Comparison of ENCODE assay signal across 11 cellular contexts in the genomic region with DNA sequence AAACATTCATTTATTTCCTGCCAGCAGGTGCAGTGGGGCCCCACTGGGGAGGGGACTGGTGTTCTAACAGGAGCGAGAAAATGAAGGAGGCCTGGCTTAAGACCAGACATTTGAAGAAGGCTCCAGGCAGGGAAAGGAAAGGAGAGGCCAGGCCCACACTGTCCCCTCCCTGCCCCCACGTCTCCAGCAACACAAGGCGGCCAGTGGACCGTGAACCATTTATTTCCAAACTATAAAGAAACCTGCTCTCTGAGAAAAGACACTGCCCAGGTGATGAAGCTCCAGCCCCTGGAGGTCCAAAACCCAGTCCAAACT. TPM values are rescaled to one million over a fixed set of nuclear protein-coding genes. Genes with fewer than 3 reads are reported as not detected.
DNase-seq lines count a peak whose midpoint lies in the region; ATAC-seq and TF ChIP-seq lines count a peak whose summit lies in the region.
"Had no signal": no experiment of that assay in that cellular context is flagged by ENCODE, and none has a peak within 500 bp of the region (broad histone marks: within the 10 kb centered on the region; RNA-seq: fewer than 3 reads in every experiment).

No MANE protein-coding gene starts in this region.

- no peak overlapping the region for H2AFZ ChIP-seq in PC-3 (ENCODE audit: low read length)

- peak overlapping the region; percentile 73 for H3K4me2 ChIP-seq in BLaER1
- H3K4me2 ChIP-seq in PC-3 (ENCODE audit: low read length) = no peak overlapping the region

- intact Hi-C loops in PC-3 (cut with micrococcal nuclease) = loop anchor here (5.0 kb wide), 1 partner anchor 217 kb away; no protein-coding TSS in a partner anchor

- TF ChIP-seq CTCF in WERI-Rb-1 (IDR thresholded peaks at IDR 0.05; ENCODE audit: low read depth, low read length) (no peak), PC-3 (conservative IDR thresholded peaks at IDR 0.05; ENCODE audit: low read depth, low read length) (no peak)

- CTCF ChIA-PET in PC-3 (lab: Charles Lee) = interaction anchor here (0.6 kb wide), 1 partner anchor 90 kb away, joined by 3 read pairs; no protein-coding TSS in a partner anchor

- no TSS peak for BruUV-seq in PC-3 (replicated peaks; lab: Mats Ljungman, UMichigan)

- H3K27me3 ChIP-seq in BLaER1 (peaks cover 3% of the 10 kb centered on the region; the same call in 1 of the 2 replicates), WERI-Rb-1 (ENCODE audit: insufficient read depth, low read depth, severe bottlenecking) (no peaks in the 10 kb centered on the region), PC-3 (ENCODE audit: low read length) (no peaks in the 10 kb centered on the region)
- H3K27me3 ChIP-seq: vagina had no signal

- H3K4me3 ChIP-seq in BLaER1 (no peak overlapping the region), WERI-Rb-1 (ENCODE audit: low read depth, low read length) (no peak overlapping the region), mesodermal cell (ENCODE audit: extremely low read depth, insufficient read depth, low read length, poor library complexity, severe bottlenecking) (no peak overlapping the region), PC-3 (ENCODE audit: low read length) (no peak overlapping the region)
- H3K4me3 ChIP-seq: vagina had no signal

- H3F3A ChIP-seq in PC-3 (ENCODE audit: low read length, unreplicated experiment) = no peaks in the 10 kb centered on the region

- H3K79me2 ChIP-seq in PC-3 (ENCODE audit: low read length) = no peaks in the 10 kb centered on the region

- POLR2A ChIA-PET in PC-3 (lab: Charles Lee; ENCODE audit: unreplicated experiment) = no interaction called here

- H3K9me3 ChIP-seq in BLaER1 (no peaks in the 10 kb centered on the region), WERI-Rb-1 (ENCODE audit: severe bottlenecking) (no peaks in the 10 kb centered on the region), mesodermal cell (ENCODE audit: control insufficient read depth, low read length) (no peaks in the 10 kb centered on the region), PC-3 (ENCODE audit: low read length) (no peaks in the 10 kb centered on the region)
- H3K9me3 ChIP-seq: vagina had no signal

- H3K9me2 ChIP-seq in PC-3 (replicated peaks; ENCODE audit: low read length) = no peaks in the 10 kb centered on the region

- 71 to 92% methylated on average over 1 to 2 of the region's 4 CpGs for whole genome bisulfite sequencing in mesodermal cell (ENCODE audit: insufficient coverage in 2 of 2), 2 experiments

- H3K27ac ChIP-seq in BLaER1 (peak overlapping the region; percentile 73), WERI-Rb-1 (peak overlapping the region; percentile 71), mesodermal cell (ENCODE audit: low read depth, low read length, severe bottlenecking) (peak overlapping the region; percentile 98), PC-3 (ENCODE audit: low read length) (no peak overlapping the region)

- peaks cover 36% of the 10 kb centered on the region for H3K4me1 ChIP-seq in BLaER1
- peaks cover 32% of the 10 kb centered on the region for H3K4me1 ChIP-seq in mesodermal cell (ENCODE audit: control insufficient read depth, insufficient read depth, low read length, poor library complexity, severe bottlenecking)
- peaks cover 14% of the 10 kb centered on the region; the same call in 1 of the 2 replicates for H3K4me1 ChIP-seq in PC-3 (ENCODE audit: insufficient read depth, low read length)
- H3K4me1 ChIP-seq: vagina had no signal

- DNase-seq in HK-2 (ENCODE audit: unreplicated experiment) (peak; percentile 25), WERI-Rb-1 (no peak), PC-3 (no peak), HCEC 1CT (no peak), superior temporal gyrus (ENCODE audit: extremely low spot score) (no peak)
- no peak for DNase-seq in activated T-cell treated with anti-CD3 and anti-CD28 coated beads, Interleukin-2, amount 50 U/mL, for 1 hour

- H3K36me3 ChIP-seq in BLaER1 = peaks cover 64% of the 10 kb centered on the region
- no peaks in the 10 kb centered on the region; the same call in none of the 2 replicates for H3K36me3 ChIP-seq in WERI-Rb-1
- peaks cover 32% of the 10 kb centered on the region for H3K36me3 ChIP-seq in mesodermal cell (ENCODE audit: control insufficient read depth, insufficient read depth, low read length)
- H3K36me3 ChIP-seq in PC-3 (ENCODE audit: low read depth, low read length) = 0 out of 2 replicates have a peak, but pooled peaks cover under 1% of the 10 kb centered on the region

- H4K20me1 ChIP-seq in BLaER1 = peaks cover 44% of the 10 kb centered on the region
- H4K20me1 ChIP-seq in PC-3 (ENCODE audit: low read length) = no peaks in the 10 kb centered on the region

- 0 out of 2 replicates have a peak overlapping the region, but pooled peaks have one; percentile 2 for H3K9ac ChIP-seq in BLaER1
- no peak overlapping the region for H3K9ac ChIP-seq in PC-3 (ENCODE audit: low read length)

- no peak for ATAC-seq in PC-3

RNA-seq across cellular contexts. Expression of a gene that starts 41.4 kb away (rescaled TPM):
- polyA plus RNA-seq in mesodermal cell (2013, experiment 1 of 2) = 0.29 TPM
- polyA plus RNA-seq in mesodermal cell (2013, experiment 2 of 2) = 0.15 TPM
- total RNA-seq in PC-3 (2014; rRNA removed) = not detected in 2 replicates
- total RNA-seq: bronchial epithelial cell; CD4-positive, CD25-positive, alpha-beta regulatory T cell had no signal
- polyA plus RNA-seq: CD4-positive, CD25-positive, alpha-beta regulatory T cell had no signal

RNA-seq across cellular contexts. Expression of a gene that starts 56.7 kb away (rescaled TPM):
- polyA plus RNA-seq in mesodermal cell (2013, experiment 1 of 2) = 39.6 TPM
- polyA plus RNA-seq in mesodermal cell (2013, experiment 2 of 2) = 31.6 TPM
- 29.0 and 32.3 TPM in 2 replicates for total RNA-seq in PC-3 (2014; rRNA removed)
